8 cellular contexts compared by ENCODE assay signal in genomic region chr1:42747125-42747524, GRCh38. TPM values are rescaled to one million over a fixed set of nuclear protein-coding genes. Genes with fewer than 3 reads are reported as not detected.
A peak's percentile ranks its signal among the peaks of the same experiment; 100 is the strongest.
DNase-seq lines count a peak whose midpoint lies in the region; ATAC-seq, FAIRE-seq and TF ChIP-seq lines count a peak whose summit lies in the region.

No MANE protein-coding gene starts in this region.

- H3K36me3 Mint-ChIP-seq in astrocyte (ENCODE audit: low read depth, unreplicated experiment): peaks cover 42% of the 10 kb centered on the region

- ATAC-seq in HG02885 (IDR thresholded peaks at IDR 0.05; ENCODE audit: poor library complexity, unreplicated experiment) (no peak), GM21528 (IDR thresholded peaks at IDR 0.05; ENCODE audit: low FRiP score, unreplicated experiment) (no peak)

- peaks cover 0 to 30% (median 0%) of the 10 kb centered on the region in 3 donors for H3K36me3 ChIP-seq in Peyer's patch
- peaks cover 27% of the 10 kb centered on the region for H3K36me3 ChIP-seq in astrocyte (ENCODE audit: insufficient read depth, low read length)

- TF ChIP-seq CTCF in Peyer's patch (IDR thresholded peaks at IDR 0.05): peak; percentile 11 to 81 (median 68)
- peak; percentile 32 for TF ChIP-seq CTCF in astrocyte (IDR thresholded peaks at IDR 0.05; ENCODE audit: insufficient read depth, low read depth, low read length)

- no peaks in the 10 kb centered on the region for H3K4me1 Mint-ChIP-seq in astrocyte (ENCODE audit: low read depth, unreplicated experiment)

- H3K27me3 ChIP-seq in Peyer's patch (no peaks in the 10 kb centered on the region), astrocyte (ENCODE audit: insufficient read depth, low read length) (no peaks in the 10 kb centered on the region)

- no peaks in the 10 kb centered on the region for H3K27me3 Mint-ChIP-seq in astrocyte (ENCODE audit: low read depth, unreplicated experiment)

- peaks cover 59% of the 10 kb centered on the region for H4K20me1 ChIP-seq in astrocyte (ENCODE audit: insufficient read depth, low read length)

- peaks cover 2% of the 10 kb centered on the region for H3K9me3 Mint-ChIP-seq in astrocyte (ENCODE audit: unreplicated experiment)

- TF ChIP-seq POLR2A in Peyer's patch (IDR thresholded peaks at IDR 0.05): no peak

- no peaks in the 10 kb centered on the region for H3K4me1 ChIP-seq in Peyer's patch
- no peaks in the 10 kb centered on the region for H3K4me1 ChIP-seq in astrocyte (ENCODE audit: insufficient read depth, low read length)

- no peak overlapping the region for H3K4me3 Mint-ChIP-seq in astrocyte (ENCODE audit: unreplicated experiment)

- no peak for FAIRE-seq in astrocyte (lab: Jason Lieb, UNC)

- H3K9me3 ChIP-seq in Peyer's patch (no peaks in the 10 kb centered on the region), astrocyte (ENCODE audit: insufficient read depth, low read depth, low read length) (no peaks in the 10 kb centered on the region)

- no peak overlapping the region for H2AFZ ChIP-seq in astrocyte (ENCODE audit: low read depth, low read length)

- DNase-seq in SHP77 (lab: John Stamatoyannopoulos, UW) (peak; percentile 37 to 40), SHP77 treated with DMSO at 0.1 percent for 48 hours (lab: John Stamatoyannopoulos, UW) (no peak), Peyer's patch (peak in 2 of 3 donors; percentile 72 to 73), astrocyte (ENCODE audit: low read depth) (no peak), inferior parietal cortex (ENCODE audit: extremely low spot score) (peak; percentile 50)
- peak; percentile 30 for DNase-seq in stimulated activated CD8-positive, alpha-beta memory T cell treated with anti-CD3 and anti-CD28 coated beads, Interleukin-12 subunit alpha, Interleukin-12 subunit beta, amount 100 ng/mL, for 1 hour (ENCODE audit: low read depth)

- H3K27ac ChIP-seq in Peyer's patch (no peak overlapping the region), astrocyte (ENCODE audit: low read depth, low read length) (no peak overlapping the region)

- no peak overlapping the region for H3K9ac ChIP-seq in astrocyte (ENCODE audit: low read length)

- H3K27ac Mint-ChIP-seq in astrocyte (ENCODE audit: unreplicated experiment): no peak overlapping the region

- H3K79me2 ChIP-seq in astrocyte (ENCODE audit: insufficient read depth, low read length): no peaks in the 10 kb centered on the region

- no peak overlapping the region for H3K4me2 ChIP-seq in astrocyte (ENCODE audit: low read length)

- no peak overlapping the region for H3K4me3 ChIP-seq in Peyer's patch
- H3K4me3 ChIP-seq in astrocyte (ENCODE audit: insufficient read depth, low read depth, low read length): no peak overlapping the region

RNA-seq across cellular contexts. Expression of gene CLDN19, which starts 7.1 kb away (rescaled TPM):
- total RNA-seq in Peyer's patch (not detected), astrocyte (0.11 TPM in 1 of 2 replicates, not detected in the other)

RNA-seq across cellular contexts. Expression of gene P3H1, which starts 19.7 kb away (rescaled TPM):
- 100 to 1,000 TPM in 1 of 4 donors, 10 to 100 TPM in 3; 19.4 to 151 (median 27.9) TPM for total RNA-seq in Peyer's patch
- 277 and 351 TPM in 2 replicates for total RNA-seq in astrocyte

RNA-seq across cellular contexts. Expression of gene C1orf50, which starts 19.9 kb away (rescaled TPM):
- total RNA-seq in Peyer's patch: 10 to 100 TPM in 1 of 4 donors, 1 to 10 TPM in 3; 1.7 to 11.6 (median 4.4) TPM
- total RNA-seq in astrocyte: 9.5 and 12.6 TPM in 2 replicates

RNA-seq across cellular contexts. Expression of gene TMEM269, which starts 37.7 kb away (rescaled TPM):
- not detected for total RNA-seq in Peyer's patch
- total RNA-seq in astrocyte: 0.07 and 0.09 TPM in 2 replicates

Comparison
In these comparisons a context has a peak if more than half of its experiments do, and no peak if none do; other contexts are left out.
1. DNase-seq: peak in SHP77 (2 of 2), Peyer's patch (2 of 3), inferior parietal cortex (single experiment) and stimulated activated CD8-positive, alpha-beta memory T cell treated with anti-CD3 and anti-CD28 coated beads, Interleukin-12 subunit alpha, Interleukin-12 subunit beta, amount 100 ng/mL, for 1 hour (single experiment); none in SHP77 treated with DMSO at 0.1 percent for 48 hours (single experiment) and astrocyte (single experiment).